In genomic region chr6:139369568-139370046, GRCh38 we compare ENCODE assay signal across 8 cellular contexts. TPM values are rescaled to one million over a fixed set of nuclear protein-coding genes. Genes with fewer than 3 reads are reported as not detected.
DNase-seq lines count a peak whose midpoint lies in the region; ATAC-seq and TF ChIP-seq lines count a peak whose summit lies in the region.

No MANE protein-coding gene starts in this region.

- peak; percentile 73 for TF ChIP-seq CTCF in AG04450 (IDR thresholded peaks at IDR 0.05; ENCODE audit: low read depth, low read length)
- TF ChIP-seq CTCF in GM06990 (IDR thresholded peaks at IDR 0.05; ENCODE audit: insufficient read depth, low read length, poor library complexity, severe bottlenecking) = peak; percentile 49

- H3K27ac Mint-ChIP-seq in activated naive CD8-positive, alpha-beta T cell treated with anti-CD3 and anti-CD28 coated beads for 36 hours = peak overlapping the region; percentile 77

- DNase-seq in AG04450 (ENCODE audit: low read depth, low spot score) (no peak), GM06990 (ENCODE audit: extremely low read depth, insufficient read length) (no peak), NCI-H345 (lab: John Stamatoyannopoulos, UW) (peak; percentile 42), right cardiac atrium (no peak), T-helper 9 cell (no peak)
- DNase-seq in activated naive CD8-positive, alpha-beta T cell treated with anti-CD3 and anti-CD28 coated beads for 36 hours = no peak
- DNase-seq in activated effector memory CD4-positive, alpha-beta T cell treated with Interleukin-2 at 50 U/mL for 16 hours = no peak

- H3K27me3 Mint-ChIP-seq in activated naive CD8-positive, alpha-beta T cell treated with anti-CD3 and anti-CD28 coated beads for 36 hours = no peaks in the 10 kb centered on the region

- peaks cover 44% of the 10 kb centered on the region for H3K4me1 Mint-ChIP-seq in activated naive CD8-positive, alpha-beta T cell treated with anti-CD3 and anti-CD28 coated beads for 36 hours

- H3K27me3 ChIP-seq in AG04450 (ENCODE audit: control insufficient read depth, insufficient read depth, low read length) (no peaks in the 10 kb centered on the region), GM06990 (replicated peaks; ENCODE audit: control insufficient read depth, insufficient read depth, low read length) (no peaks in the 10 kb centered on the region; the same call in 1 of the 2 replicates), right cardiac atrium (ENCODE audit: control insufficient read depth, insufficient read depth) (no peaks in the 10 kb centered on the region), skeletal muscle tissue (ENCODE audit: control insufficient read depth in 3 of 3, insufficient read depth in 3 of 3, low read length in 3 of 3) (no peaks in the 10 kb centered on the region)

- H3K36me3 ChIP-seq in GM06990 (ENCODE audit: control insufficient read depth, insufficient read depth, low read length) = no peaks in the 10 kb centered on the region
- peaks cover 13 to 22% (median 13%) of the 10 kb centered on the region in 3 donors for H3K36me3 ChIP-seq in skeletal muscle tissue (ENCODE audit: control insufficient read depth in 3 of 3, insufficient read depth in 3 of 3, low read length in 3 of 3)

- no peak for ATAC-seq in right cardiac atrium

- peaks cover 4% of the 10 kb centered on the region; the same call in 1 of the 2 replicates for H3K9me3 ChIP-seq in AG04450 (ENCODE audit: control insufficient read depth, insufficient read depth, low read length)
- no peaks in the 10 kb centered on the region for H3K9me3 ChIP-seq in right cardiac atrium (ENCODE audit: control insufficient read depth, low read length)
- no peaks in the 10 kb centered on the region for H3K9me3 ChIP-seq in skeletal muscle tissue (ENCODE audit: control insufficient read depth in 3 of 3, low read length in 3 of 3)

- H3K27ac ChIP-seq in AG04450 (ENCODE audit: low read depth, low read length) (no peak overlapping the region), right cardiac atrium (ENCODE audit: low read length) (peak overlapping the region; percentile 65), skeletal muscle tissue (ENCODE audit: low read depth, low read length) (peak overlapping the region; percentile 83)

- peaks cover 11% of the 10 kb centered on the region for H3K36me3 Mint-ChIP-seq in activated naive CD8-positive, alpha-beta T cell treated with anti-CD3 and anti-CD28 coated beads for 36 hours

- no peaks in the 10 kb centered on the region for H3K9me3 Mint-ChIP-seq in activated naive CD8-positive, alpha-beta T cell treated with anti-CD3 and anti-CD28 coated beads for 36 hours

- H3K4me3 ChIP-seq in AG04450 (ENCODE audit: low read depth, low read length) = no peak overlapping the region
- no peak overlapping the region for H3K4me3 ChIP-seq in GM06990 (replicated peaks; ENCODE audit: low read depth, low read length)
- no peak overlapping the region for H3K4me3 ChIP-seq in right cardiac atrium (ENCODE audit: low read length)
- H3K4me3 ChIP-seq in skeletal muscle tissue (ENCODE audit: low read length in 3 of 3) = peak overlapping the region; percentile 15 to 97 (median 30)

- H3K4me3 Mint-ChIP-seq in activated naive CD8-positive, alpha-beta T cell treated with anti-CD3 and anti-CD28 coated beads for 36 hours = peak overlapping the region; percentile 57

- intact Hi-C loops in right cardiac atrium (cut with DNase I) = loop anchor here in 3 of 4 donors (5.0 to 10.0 kb wide), 11 partner anchors 145 to 1075 kb away; no protein-coding TSS in a partner anchor

- POLR2A ChIA-PET in AG04450 (lab: Yijun Ruan, JAX) = interaction anchor here (0.9 to 1.8 kb wide), 12 partner anchors 9 to 1117 kb away, joined by 3 to 11 read pairs (median 4); no protein-coding TSS in a partner anchor

- H3K9ac ChIP-seq in skeletal muscle tissue (ENCODE audit: low read depth in 1 of 3, low read length in 3 of 3) = peak overlapping the region; percentile 20 to 75 (median 70)

- WGBS in right cardiac atrium = 5% methylated on average over 8 of the region's 8 CpGs

- no peaks in the 10 kb centered on the region for H3K4me1 ChIP-seq in right cardiac atrium (ENCODE audit: control insufficient read depth, insufficient read depth, low read length)
- H3K4me1 ChIP-seq in skeletal muscle tissue (ENCODE audit: control insufficient read depth in 3 of 3, insufficient read depth in 3 of 3, low read length in 3 of 3) = peaks cover 16 to 21% (median 18%) of the 10 kb centered on the region in 3 donors

- CTCF ChIA-PET in AG04450 (lab: Charles Lee) = interaction anchor here (0.5 to 1.5 kb wide), 37 partner anchors 9 to 1552 kb away, joined by 3 to 10 read pairs (median 3); no protein-coding TSS in a partner anchor

RNA-seq across cellular contexts. Expression of gene CITED2, which starts 4.8 kb away (rescaled TPM):
- 95.6 and 117 TPM in 2 replicates for polyA plus RNA-seq in AG04450 (2011; rRNA removed)
- polyA minus RNA-seq in AG04450 (2011; rRNA and poly(A)+ RNA removed) = 55.7 and 57.7 TPM in 2 replicates
- 10 to 100 TPM; 28.4 to 28.5 TPM for total RNA-seq in activated naive CD8-positive, alpha-beta T cell treated with anti-CD3 and anti-CD28 coated beads for 36 hours
- total RNA-seq in right cardiac atrium = 100 to 1,000 TPM in 3 of 4 donors, 10 to 100 TPM in 1; 67.9 to 138 (median 113) TPM
- polyA plus RNA-seq in right cardiac atrium = 35.7 TPM
- 41.8 TPM for total RNA-seq in skeletal muscle tissue

Comparison
In these comparisons a context has a peak if more than half of its experiments do, and no peak if none do; other contexts are left out.
1. H3K4me3 ChIP-seq: peak in skeletal muscle tissue (3 of 3); none in AG04450 (single experiment), GM06990 (single experiment) and right cardiac atrium (single experiment).